8 cellular contexts compared by ENCODE assay signal in the genomic region with DNA sequence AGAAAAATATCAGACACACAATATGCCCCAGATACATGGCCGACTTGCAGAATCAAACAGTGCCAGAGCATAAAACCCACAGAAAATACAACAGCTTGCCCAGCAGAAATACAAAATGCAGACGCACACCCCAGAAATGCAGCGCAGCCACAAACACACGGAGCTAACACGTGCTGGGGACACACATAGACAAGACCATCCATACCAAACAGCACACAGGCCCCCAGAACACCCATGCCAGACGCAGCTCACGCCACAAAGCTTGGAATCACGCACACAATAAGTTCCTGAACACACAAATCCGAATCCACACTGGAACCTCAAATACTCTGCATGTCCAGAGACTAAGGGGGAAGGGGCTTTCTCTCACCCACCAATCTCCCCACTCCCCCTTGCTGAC. TPM values are rescaled to one million over a fixed set of nuclear protein-coding genes. Genes with fewer than 3 reads are reported as not detected.
DNase-seq lines count a peak whose midpoint lies in the region; ATAC-seq and TF ChIP-seq lines count a peak whose summit lies in the region.

No MANE protein-coding gene starts in this region.

- H3K9me3 ChIP-seq in hepatocyte (ENCODE audit: low read depth) (no peaks in the 10 kb centered on the region), suprapubic skin (no peaks in the 10 kb centered on the region)

- H3K4me2 ChIP-seq in hepatocyte: peak overlapping the region; percentile 82

- peak overlapping the region; percentile 79 for H3K4me3 Mint-ChIP-seq in activated CD4-positive, alpha-beta T cell treated with anti-CD3 and anti-CD28 coated beads, Interleukin-2, amount 10 ng/mL, durations not matched to agents 24 days and 14 days

- H2AFZ ChIP-seq in hepatocyte: no peak overlapping the region

- H3K9me2 ChIP-seq in hepatocyte (replicated peaks; ENCODE audit: insufficient read depth): no peaks in the 10 kb centered on the region

- no peaks in the 10 kb centered on the region for H3K9me3 Mint-ChIP-seq in activated CD4-positive, alpha-beta T cell treated with anti-CD3 and anti-CD28 coated beads, Interleukin-2, amount 10 ng/mL, durations not matched to agents 24 days and 14 days

- H3K36me3 Mint-ChIP-seq in activated CD4-positive, alpha-beta T cell treated with anti-CD3 and anti-CD28 coated beads, Interleukin-2, amount 10 ng/mL, durations not matched to agents 24 days and 14 days (ENCODE audit: low read depth): peaks cover 67% of the 10 kb centered on the region

- 85% methylated on average over 9 of the region's 9 CpGs for WGBS in hepatocyte (ENCODE audit: low lambda C conversion rate, missing lambda C conversion rate)
- 45% methylated on average over 7 of the region's 9 CpGs for WGBS in suprapubic skin

- peak overlapping the region; percentile 86 for H3K27ac ChIP-seq in VCaP
- H3K27ac ChIP-seq in hepatocyte: peak overlapping the region; percentile 100
- peak overlapping the region; percentile 74 for H3K27ac ChIP-seq in suprapubic skin

- peaks cover 60% of the 10 kb centered on the region for H3K4me1 Mint-ChIP-seq in activated CD4-positive, alpha-beta T cell treated with anti-CD3 and anti-CD28 coated beads, Interleukin-2, amount 10 ng/mL, durations not matched to agents 24 days and 14 days

- ATAC-seq in GM21381 (IDR thresholded peaks at IDR 0.05; ENCODE audit: unreplicated experiment): no peak

- H3K4me3 ChIP-seq in hepatocyte (no peak overlapping the region), suprapubic skin (peak overlapping the region; percentile 43)

- no peak for TF ChIP-seq POLR2A in suprapubic skin (IDR thresholded peaks at IDR 0.05)

- no peaks in the 10 kb centered on the region for H3K27me3 Mint-ChIP-seq in activated CD4-positive, alpha-beta T cell treated with anti-CD3 and anti-CD28 coated beads, Interleukin-2, amount 10 ng/mL, durations not matched to agents 24 days and 14 days

- no peak for TF ChIP-seq EP300 in suprapubic skin (IDR thresholded peaks at IDR 0.05)

- no peaks in the 10 kb centered on the region for H3K79me2 ChIP-seq in hepatocyte

- no peak for DNase-seq in activated CD4-positive, alpha-beta T cell treated with anti-CD3 and anti-CD28 coated beads, Interleukin-2, amount 10 ng/mL, durations not matched to agents 24 days and 14 days
- no peak for DNase-seq in activated CD4-positive, alpha-beta T cell treated with anti-CD3 and anti-CD28 coated beads for 4 hours
- DNase-seq in hepatocyte (ENCODE audit: low spot score) (no peak), suprapubic skin (ENCODE audit: low spot score in 2 of 2) (no peak), NCI-H1417 (lab: John Stamatoyannopoulos, UW) (no peak)
- no peak for DNase-seq in activated CD8-positive, alpha-beta memory T cell treated with anti-CD3 and anti-CD28 coated beads for 24 hours

- intact Hi-C loops in activated CD4-positive, alpha-beta T cell treated with anti-CD3 and anti-CD28 coated beads, Interleukin-2, amount 10 ng/mL, durations not matched to agents 24 days and 14 days (cut with micrococcal nuclease): loop anchor here (1.0 kb wide), 1 partner anchor 17 kb away; the partner anchor contains the start of gene CCDC97

- H3K4me1 ChIP-seq in hepatocyte (ENCODE audit: insufficient read depth): peaks cover 59% of the 10 kb centered on the region
- peaks cover 75% of the 10 kb centered on the region for H3K4me1 ChIP-seq in suprapubic skin

- H3K27ac Mint-ChIP-seq in activated CD4-positive, alpha-beta T cell treated with anti-CD3 and anti-CD28 coated beads, Interleukin-2, amount 10 ng/mL, durations not matched to agents 24 days and 14 days: peak overlapping the region; percentile 84

- no peak for TF ChIP-seq CTCF in VCaP (conservative IDR thresholded peaks at IDR 0.05)
- no peak for TF ChIP-seq CTCF in hepatocyte (IDR thresholded peaks at IDR 0.05; ENCODE audit: poor library complexity)
- TF ChIP-seq CTCF in suprapubic skin (IDR thresholded peaks at IDR 0.05): no peak

- H3K36me3 ChIP-seq in hepatocyte (replicated peaks; ENCODE audit: insufficient read depth, low read depth) (no peaks in the 10 kb centered on the region), suprapubic skin (peaks cover 16% of the 10 kb centered on the region)

- H3K27me3 ChIP-seq in hepatocyte (no peaks in the 10 kb centered on the region), suprapubic skin (no peaks in the 10 kb centered on the region)

- no peaks in the 10 kb centered on the region for H4K20me1 ChIP-seq in hepatocyte (ENCODE audit: insufficient read depth, poor library complexity, severe bottlenecking)

RNA-seq across cellular contexts. Expression of gene CCDC97, which starts 17.1 kb away (rescaled TPM):
- 30.4 and 30.7 TPM in 2 replicates for total RNA-seq in activated CD4-positive, alpha-beta T cell treated with anti-CD3 and anti-CD28 coated beads, Interleukin-2, amount 10 ng/mL, durations not matched to agents 24 days and 14 days
- total RNA-seq in hepatocyte (11.4 and 15.1 TPM in 2 replicates), suprapubic skin (10 to 100 TPM; 13.4 to 30.0 (median 18.5) TPM)
- polyA plus RNA-seq in hepatocyte: 24.4 and 32.7 TPM in 2 replicates

RNA-seq across cellular contexts. Expression of gene TGFB1, which starts 26.6 kb away (rescaled TPM):
- 125 and 127 TPM in 2 replicates for total RNA-seq in activated CD4-positive, alpha-beta T cell treated with anti-CD3 and anti-CD28 coated beads, Interleukin-2, amount 10 ng/mL, durations not matched to agents 24 days and 14 days
- total RNA-seq in hepatocyte: 15.7 and 17.1 TPM in 2 replicates
- 122 and 152 TPM in 2 replicates for polyA plus RNA-seq in hepatocyte
- total RNA-seq in suprapubic skin: 10 to 100 TPM; 16.4 to 19.9 (median 17.4) TPM

RNA-seq across cellular contexts. Expression of gene B9D2, which starts 36.9 kb away (rescaled TPM):
- 6.3 and 8.6 TPM in 2 replicates for total RNA-seq in activated CD4-positive, alpha-beta T cell treated with anti-CD3 and anti-CD28 coated beads, Interleukin-2, amount 10 ng/mL, durations not matched to agents 24 days and 14 days
- total RNA-seq in hepatocyte (5.3 and 6.0 TPM in 2 replicates), suprapubic skin (1 to 10 TPM; 2.8 to 9.3 (median 4.8) TPM)
- polyA plus RNA-seq in hepatocyte: 9.6 and 13.2 TPM in 2 replicates

RNA-seq across cellular contexts. Expression of gene TMEM91, which starts 49.3 kb away (rescaled TPM):
- total RNA-seq in activated CD4-positive, alpha-beta T cell treated with anti-CD3 and anti-CD28 coated beads, Interleukin-2, amount 10 ng/mL, durations not matched to agents 24 days and 14 days: 4.2 and 5.8 TPM in 2 replicates
- total RNA-seq in hepatocyte (23.6 and 27.5 TPM in 2 replicates), suprapubic skin (100 to 1,000 TPM in 2 of 4 donors, 10 to 100 TPM in 2; 29.6 to 109 (median 88.1) TPM)
- polyA plus RNA-seq in hepatocyte: 51.8 and 55.7 TPM in 2 replicates
